19 cellular contexts compared by ENCODE assay signal in genomic region chr5:167661605-167662004, GRCh38.
"Had no signal": no experiment of that assay in that cellular context is flagged by ENCODE, and none has a peak within 500 bp of the region (broad histone marks: within the 10 kb centered on the region; RNA-seq: fewer than 3 reads in every experiment).

No MANE protein-coding gene starts in this region.

- H3K4me2 ChIP-seq: hepatocyte had no signal

- H3K36me3 ChIP-seq: esophagus muscularis mucosa, gastroesophageal sphincter, heart left ventricle, left ventricle myocardium inferior, lower lobe of right lung had no signal

- H3K27ac ChIP-seq: coronary artery, dorsolateral prefrontal cortex, esophagus muscularis mucosa, foreskin keratinocyte, gastroesophageal sphincter, hepatocyte, left ventricle myocardium inferior, lower lobe of right lung had no signal

- H3K9me3 ChIP-seq: esophagus muscularis mucosa, gastroesophageal sphincter, heart left ventricle, left ventricle myocardium inferior, lower lobe of right lung, mucosa of descending colon had no signal

- H3K27me3 ChIP-seq: dorsolateral prefrontal cortex, esophagus muscularis mucosa, foreskin keratinocyte, gastroesophageal sphincter, heart left ventricle, hepatocyte had no signal

- H3K4me1 ChIP-seq: esophagus muscularis mucosa, foreskin keratinocyte, gastroesophageal sphincter, heart left ventricle, left ventricle myocardium inferior, lower lobe of right lung had no signal

- H2AFZ ChIP-seq: hepatocyte had no signal

- ATAC-seq: foreskin keratinocyte, gastroesophageal sphincter, left colon, left lobe of liver, lower lobe of right lung, mucosa of descending colon had no signal

- DNase-seq: dermis blood vessel endothelial cell; dorsolateral prefrontal cortex; effector CD4-positive, alpha-beta T cell; effector memory CD4-positive, alpha-beta T cell; foreskin keratinocyte; heart left ventricle; hypothalamus; immature natural killer cell; left colon; left ventricle myocardium inferior; lower lobe of right lung; mesenchymal stem cell; mucosa of descending colon; naive B cell had no signal

- H3K4me3 ChIP-seq: coronary artery, dorsolateral prefrontal cortex, esophagus muscularis mucosa, gastroesophageal sphincter, hepatocyte, left ventricle myocardium inferior, lower lobe of right lung, mucosa of descending colon had no signal

- H3K79me2 ChIP-seq: hepatocyte had no signal
